1 cellular context compared by ENCODE assay signal in genomic region chr9:77600810-77601209, GRCh38.
TF ChIP-seq lines count a peak whose summit lies in the region.

No MANE protein-coding gene starts in this region.

TF ChIP-seq in WTC11, 78 proteins besides CTCF, POLR2A, EP300 and RAD21 (continued from another document):
- TF ChIP-seq ZNF281 (CRISPR knock-in tag; IDR thresholded peaks at IDR 0.05) (no peak), ZNF317 (CRISPR knock-in tag; IDR thresholded peaks at IDR 0.05; ENCODE audit: borderline replicate concordance, low read depth) (no peak), SMAD3 (CRISPR knock-in tag; IDR thresholded peaks at IDR 0.05; ENCODE audit: borderline replicate concordance) (no peak)
TF ChIP-seq in WTC11: peak in this region for 0.
